ENCODE assay signal across 8 cellular contexts in genomic region chr17:5191541-5192417, GRCh38. TPM values are rescaled to one million over a fixed set of nuclear protein-coding genes. Genes with fewer than 3 reads are reported as not detected.
DNase-seq lines count a peak whose midpoint lies in the region; ATAC-seq and TF ChIP-seq lines count a peak whose summit lies in the region.

ZNF594 (minus strand) TSS chr17:5191868; CDS start chr17:5184256, 7,612 bp downstream.

- H3K4me3 Mint-ChIP-seq in activated CD8-positive, alpha-beta memory T cell treated with anti-CD3 and anti-CD28 coated beads, Interleukin-2, amount 10 ng/mL, durations not matched to agents 7 days and 5 days, result peak within 1 kb of the TSS; percentile 94
- peak within 1 kb of the TSS; percentile 81 for H3K4me3 Mint-ChIP-seq in endodermal cell

- H3K4me1 Mint-ChIP-seq in activated CD8-positive, alpha-beta memory T cell treated with anti-CD3 and anti-CD28 coated beads, Interleukin-2, amount 10 ng/mL, durations not matched to agents 7 days and 5 days, result peaks cover 28% of the 10 kb centered on the region
- H3K4me1 Mint-ChIP-seq in endodermal cell, result no peaks in the 10 kb centered on the region

- DNase-seq in COR-L47 (lab: John Stamatoyannopoulos, UW) (peak; percentile 86), HT1080 (ENCODE audit: low read depth) (peak; percentile 92), NOMO-1 (lab: John Stamatoyannopoulos, UW; ENCODE audit: unreplicated experiment in 2 of 2) (peak; percentile 93 to 95), endodermal cell (peak; percentile 100), mesenteric fat pad (ENCODE audit: low spot score) (peak; percentile 98)
- peak; percentile 98 for DNase-seq in activated CD8-positive, alpha-beta memory T cell treated with anti-CD3 and anti-CD28 coated beads, Interleukin-2, amount 10 ng/mL, durations not matched to agents 7 days and 5 days
- DNase-seq in stimulated activated CD8-positive, alpha-beta memory T cell treated with anti-CD3 and anti-CD28 coated beads, Interleukin-15, amount 100 ng/mL, for 1 hour (ENCODE audit: low read depth), result peak; percentile 91

- H3K9ac ChIP-seq in endodermal cell (ENCODE audit: extremely low read depth, low read length, poor library complexity, severe bottlenecking), result peak within 1 kb of the TSS; percentile 52

- CTCF ChIA-PET in activated CD8-positive, alpha-beta memory T cell treated with anti-CD3 and anti-CD28 coated beads, Interleukin-2, amount 10 ng/mL, durations not matched to agents 7 days and 5 days (lab: Charles Lee), result interaction anchor here (0.6 to 2.5 kb wide), 14 partner anchors 10 to 758 kb away, joined by 3 to 11 read pairs (median 3); partner anchors contain the start of genes C1QBP and ZFP3

- WGBS in endodermal cell (ENCODE audit: insufficient coverage in 1 of 2, insufficient read length in 1 of 2), 2 experiments, result 8 to 31% methylated on average over 35 to 82 of the region's 82 CpGs

- peaks cover 43% of the 10 kb centered on the region for H3K9me3 ChIP-seq in endodermal cell (ENCODE audit: control insufficient read depth, low read length)

- H3K4me3 ChIP-seq in endodermal cell (ENCODE audit: low read length), result peak within 1 kb of the TSS; percentile 95

- no peaks in the 10 kb centered on the region for H3K27me3 Mint-ChIP-seq in activated CD8-positive, alpha-beta memory T cell treated with anti-CD3 and anti-CD28 coated beads, Interleukin-2, amount 10 ng/mL, durations not matched to agents 7 days and 5 days
- H3K27me3 Mint-ChIP-seq in endodermal cell (ENCODE audit: insufficient read depth), result peaks cover 1% of the 10 kb centered on the region

- H3K27me3 ChIP-seq in endodermal cell (ENCODE audit: control insufficient read depth, insufficient read depth, low read length, poor library complexity, severe bottlenecking), result no peaks in the 10 kb centered on the region

- no peak within 1 kb of the TSS for H3K27ac ChIP-seq in endodermal cell (ENCODE audit: low read depth, low read length)

- peak within 1 kb of the TSS; percentile 92 for H3K27ac Mint-ChIP-seq in activated CD8-positive, alpha-beta memory T cell treated with anti-CD3 and anti-CD28 coated beads, Interleukin-2, amount 10 ng/mL, durations not matched to agents 7 days and 5 days
- peak within 1 kb of the TSS; percentile 23 for H3K27ac Mint-ChIP-seq in endodermal cell

- H3K4me1 ChIP-seq in endodermal cell (ENCODE audit: control insufficient read depth, insufficient read depth, low read length), result no peaks in the 10 kb centered on the region

- ATAC-seq in GM21360 (IDR thresholded peaks at IDR 0.05; ENCODE audit: unreplicated experiment), result peak; percentile 91
- ATAC-seq in activated CD8-positive, alpha-beta memory T cell treated with anti-CD3 and anti-CD28 coated beads, Interleukin-2, amount 10 ng/mL, durations not matched to agents 7 days and 5 days, result peak; percentile 100

- H3K36me3 Mint-ChIP-seq in activated CD8-positive, alpha-beta memory T cell treated with anti-CD3 and anti-CD28 coated beads, Interleukin-2, amount 10 ng/mL, durations not matched to agents 7 days and 5 days, result peaks cover 39% of the 10 kb centered on the region
- peaks cover 42% of the 10 kb centered on the region for H3K36me3 Mint-ChIP-seq in endodermal cell (ENCODE audit: low read depth)

- H3K9me3 Mint-ChIP-seq in activated CD8-positive, alpha-beta memory T cell treated with anti-CD3 and anti-CD28 coated beads, Interleukin-2, amount 10 ng/mL, durations not matched to agents 7 days and 5 days (ENCODE audit: low read depth), result peaks cover 19% of the 10 kb centered on the region
- H3K9me3 Mint-ChIP-seq in endodermal cell, result peaks cover 59% of the 10 kb centered on the region

- H3K36me3 ChIP-seq in endodermal cell (ENCODE audit: control insufficient read depth, insufficient read depth, low read length), result peaks cover 25% of the 10 kb centered on the region

- peak; percentile 87 for TF ChIP-seq CTCF in endodermal cell (conservative IDR thresholded peaks at IDR 0.05)

RNA-seq across cellular contexts. Expression of gene ZNF594, which starts in this region (rescaled TPM):
- 6.4 and 8.1 TPM in 2 replicates for total RNA-seq in HT1080 (2014; rRNA removed; shearing (Covaris generic))
- polyA plus RNA-seq in HT1080 (2015; cell fraction: cytosol; rRNA removed), result 1.6 and 2.8 TPM in 2 replicates
- 8.0 and 10.0 TPM in 2 replicates for polyA plus RNA-seq in HT1080 (2015; cell fraction: nucleus; rRNA removed)
- 10 to 100 TPM; 10.5 to 11.3 TPM for total RNA-seq in activated CD8-positive, alpha-beta memory T cell treated with anti-CD3 and anti-CD28 coated beads, Interleukin-2, amount 10 ng/mL, durations not matched to agents 7 days and 5 days
- 10 to 100 TPM; 13.9 to 15.5 TPM for total RNA-seq in endodermal cell
- 8.9 TPM for polyA plus RNA-seq in endodermal cell (2013, experiment 1 of 2)
- 7.6 TPM for polyA plus RNA-seq in endodermal cell (2013, experiment 2 of 2)
- total RNA-seq in mesenteric fat pad, result 2.8 TPM
